In genomic region chr18:13500227-13500865, GRCh38 we compare ENCODE assay signal across 9 cellular contexts.
DNase-seq lines count a peak whose midpoint lies in the region; ATAC-seq and TF ChIP-seq lines count a peak whose summit lies in the region.
"Had no signal": no experiment of that assay in that cellular context is flagged by ENCODE, and none has a peak within 500 bp of the region (broad histone marks: within the 10 kb centered on the region; RNA-seq: fewer than 3 reads in every experiment).

No MANE protein-coding gene starts in this region.

- H3K27me3 Mint-ChIP-seq in nephron (ENCODE audit: low read depth): peaks cover 14% of the 10 kb centered on the region
- H3K27me3 Mint-ChIP-seq: dendritic cell treated with granulocyte-macrophage colony-stimulating factor and Interleukin-4, amounts not matched to agents 40 ng/mL and 50 ng/mL, for 4 days had no signal

- 0 out of 2 replicates have a peak, but pooled peaks cover under 1% of the 10 kb centered on the region for H3K36me3 ChIP-seq in ES-I3 (ENCODE audit: insufficient read depth, low read length)

- peaks cover 15% of the 10 kb centered on the region for H3K9me3 Mint-ChIP-seq in nephron

- H3K4me1 Mint-ChIP-seq in nephron: peaks cover 60% of the 10 kb centered on the region

- H3K36me3 Mint-ChIP-seq in nephron (ENCODE audit: low read depth): peaks cover 27% of the 10 kb centered on the region

- ATAC-seq in GM21447 (IDR thresholded peaks at IDR 0.05; ENCODE audit: unreplicated experiment): no peak
- ATAC-seq in GM21526 (IDR thresholded peaks at IDR 0.05; ENCODE audit: low FRiP score, unreplicated experiment): no peak

- DNase-seq in NCI-H510A (lab: John Stamatoyannopoulos, UW) (peak; percentile 51), epithelial cell of proximal tubule (ENCODE audit: low read depth) (peak; percentile 6), hepatic stellate cell (ENCODE audit: low spot score) (no peak), cerebellar cortex (ENCODE audit: low spot score) (no peak)

- H3K4me3 ChIP-seq in epithelial cell of proximal tubule (ENCODE audit: low read depth, low read length): no peak overlapping the region

- H3K9ac ChIP-seq in ES-I3 (ENCODE audit: low read depth, low read length): peak overlapping the region; percentile 29; the same call in 1 of the 2 replicates

- no peak for TF ChIP-seq CTCF in epithelial cell of proximal tubule (conservative IDR thresholded peaks at IDR 0.05; ENCODE audit: low read depth, low read length)
- no peak for TF ChIP-seq CTCF in nephron (IDR thresholded peaks at IDR 0.05; ENCODE audit: unreplicated experiment in 3 of 3)

- H3K27ac Mint-ChIP-seq in nephron: peak overlapping the region; percentile 87 to 100 (median 100)
- H3K27ac Mint-ChIP-seq: dendritic cell treated with granulocyte-macrophage colony-stimulating factor and Interleukin-4, amounts not matched to agents 40 ng/mL and 50 ng/mL, for 4 days had no signal

- H3K4me1 ChIP-seq in ES-I3 (ENCODE audit: insufficient read depth, low read length): peaks cover 23% of the 10 kb centered on the region

- H3K4me3 Mint-ChIP-seq in nephron: peak overlapping the region; percentile 49 to 66 (median 56)
- H3K4me3 Mint-ChIP-seq: dendritic cell treated with granulocyte-macrophage colony-stimulating factor and Interleukin-4, amounts not matched to agents 40 ng/mL and 50 ng/mL, for 4 days had no signal

- 0 out of 2 replicates have a peak, but pooled peaks cover 2% of the 10 kb centered on the region for H3K9me3 ChIP-seq in ES-I3 (ENCODE audit: control insufficient read depth, insufficient read depth, low read length)

Comparison
In these comparisons a context has a peak if more than half of its experiments do, and no peak if none do; other contexts are left out.
1. DNase-seq: peak in NCI-H510A (single experiment) and epithelial cell of proximal tubule (single experiment); none in hepatic stellate cell (single experiment) and cerebellar cortex (single experiment).